In the genomic region with DNA sequence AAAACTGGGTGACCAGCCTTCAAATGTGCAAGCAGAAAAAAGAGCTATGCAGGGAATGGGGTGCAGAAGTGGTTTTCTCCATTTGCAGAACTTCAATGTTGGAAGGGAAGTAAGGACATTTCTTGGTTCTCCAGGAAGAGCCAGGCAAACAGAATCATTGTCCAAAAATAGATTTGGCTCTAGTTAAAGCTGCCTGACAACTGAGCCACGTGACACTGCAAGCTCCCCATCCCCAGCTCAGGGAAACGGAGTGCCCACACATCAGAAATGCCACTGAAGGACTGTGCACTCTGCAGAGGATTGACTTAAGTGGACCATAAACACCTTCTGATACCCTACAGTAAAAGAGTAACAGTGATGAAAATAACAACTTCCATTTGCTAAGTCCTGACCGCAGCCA, we compare ENCODE assay signal across 28 cellular contexts.
DNase-seq lines count a peak whose midpoint lies in the region; ATAC-seq, FAIRE-seq and TF ChIP-seq lines count a peak whose summit lies in the region.
"Had no signal": no experiment of that assay in that cellular context is flagged by ENCODE, and none has a peak within 500 bp of the region (broad histone marks: within the 10 kb centered on the region; RNA-seq: fewer than 3 reads in every experiment).

No MANE protein-coding gene starts in this region.

- no peak overlapping the region for H3K4me2 ChIP-seq in parathyroid adenoma (ENCODE audit: low read length)
- H3K4me2 ChIP-seq: A549 had no signal

- peak overlapping the region; percentile 41 for H3K27ac ChIP-seq in 22Rv1
- peak overlapping the region; percentile 82 for H3K27ac ChIP-seq in parathyroid adenoma
- H3K27ac ChIP-seq: A549, HL-60, SJCRH30 had no signal

- H3K79me2 ChIP-seq in parathyroid adenoma, result peaks cover 23% of the 10 kb centered on the region

- peak; percentile 68 for DNase-seq in G401 (ENCODE audit: low spot score)
- DNase-seq in frontal cortex (ENCODE audit: low spot score in 2 of 2), result peak; percentile 26 to 56
- no peak for DNase-seq in NCI-H1694 treated with DMSO at 0.1 percent for 48 hours (lab: John Stamatoyannopoulos, UW)
- no peak for DNase-seq in HUDEP-2 (lab: John Stamatoyannopoulos, UW; ENCODE audit: unreplicated experiment in 76 of 76)
- DNase-seq: AML-193, Caco-2, DMS79, EL, GF-D8, NCI-H1092, NCI-H1417 treated with DMSO at 0.1 percent for 48 hours, NCI-H187, NCI-H2081 treated with DMSO at 0.1 percent for 48 hours, NCI-H524, NCI-H748 treated with DMSO at 0.1 percent for 48 hours, SJCRH30 had no signal

- no peak overlapping the region for H3K9ac ChIP-seq in parathyroid adenoma

- no peaks in the 10 kb centered on the region for H3K9me3 ChIP-seq in parathyroid adenoma (ENCODE audit: control insufficient read depth, low read length)
- H3K9me3 ChIP-seq: A549, Caco-2, SJCRH30 had no signal

- in situ Hi-C loops in G401 (cut with HindIII; ENCODE audit: low sequenced_read_pairs), result no loop called here

- peaks cover 21% of the 10 kb centered on the region for H3K4me1 ChIP-seq in parathyroid adenoma
- H3K4me1 ChIP-seq: Caco-2, SJCRH30 had no signal

- H3K36me3 ChIP-seq in parathyroid adenoma (ENCODE audit: control insufficient read depth, insufficient read depth, low read length), result no peaks in the 10 kb centered on the region
- H3K36me3 ChIP-seq: SJCRH30 had no signal

- no peaks in the 10 kb centered on the region for H3K27me3 ChIP-seq in parathyroid adenoma (ENCODE audit: control insufficient read depth, insufficient read depth, low read length)
- H3K27me3 ChIP-seq: SJCRH30 had no signal

- no peak overlapping the region for H3K4me3 ChIP-seq in parathyroid adenoma (ENCODE audit: low read depth, low read length)
- H3K4me3 ChIP-seq: A549, SJCRH30 had no signal

- FAIRE-seq in frontal cortex (lab: Jason Lieb, UNC), result no peak
- FAIRE-seq: A549, GM12891, GM19239, H1, RCC 7860 had no signal

- H2AFZ ChIP-seq in parathyroid adenoma, result no peak overlapping the region

- no peak for TF ChIP-seq CTCF in 22Rv1 (IDR thresholded peaks at IDR 0.05)
- no peak for TF ChIP-seq CTCF in parathyroid adenoma (IDR thresholded peaks at IDR 0.05)

- no peak for ATAC-seq in HG02852 (IDR thresholded peaks at IDR 0.05; ENCODE audit: unreplicated experiment)
- ATAC-seq: A549; CD8-positive, alpha-beta T cell; HCT116; SK-N-SH treated with all-trans-retinoic acid at 6 μM for 48 hours had no signal

Comparison
In these comparisons a context has a peak if more than half of its experiments do, and no peak if none do; other contexts are left out.
1. DNase-seq: peak in G401 (single experiment) and frontal cortex (2 of 2); none in NCI-H1694 treated with DMSO at 0.1 percent for 48 hours (single experiment) and HUDEP-2 (0 of 76).